8 cellular contexts compared by ENCODE assay signal in the genomic region with DNA sequence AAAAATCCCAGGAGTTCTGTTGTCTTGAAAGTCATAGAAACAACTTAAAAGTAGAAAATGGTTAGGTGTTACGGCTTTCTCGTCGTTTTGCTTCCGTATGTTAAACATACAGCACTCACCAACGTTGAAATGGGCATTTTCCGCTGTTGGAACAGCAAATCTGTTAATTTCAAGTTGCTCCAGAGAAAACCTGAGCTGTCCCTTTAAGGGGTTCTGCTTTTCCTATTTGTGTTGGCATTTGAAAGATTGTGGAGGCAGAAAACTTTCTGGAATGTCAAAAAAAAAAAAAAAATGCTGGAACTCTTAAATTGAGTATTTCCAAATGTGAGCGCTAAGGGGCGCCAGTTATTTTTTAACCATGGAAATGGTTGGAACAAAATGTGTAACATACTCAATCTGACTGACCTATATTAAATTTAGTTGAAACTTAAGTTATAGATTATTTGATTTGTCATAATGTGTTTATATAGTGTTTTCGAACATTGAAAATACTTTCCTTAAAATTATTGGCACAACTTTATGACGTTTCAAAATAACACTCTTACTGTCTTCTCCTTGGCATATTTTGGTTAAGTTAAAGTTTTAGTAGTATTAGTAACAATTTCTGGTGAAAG. TPM values are rescaled to one million over a fixed set of nuclear protein-coding genes. Genes with fewer than 3 reads are reported as not detected.
DNase-seq lines count a peak whose midpoint lies in the region; ATAC-seq, FAIRE-seq and TF ChIP-seq lines count a peak whose summit lies in the region.

No MANE protein-coding gene starts in this region.

- dilution Hi-C loops in keratinocyte (cut with MboI; ENCODE audit: extremely low pct_ligation_motif_present, low sequenced_read_pairs), result no loop called here

- H3K4me1 Mint-ChIP-seq in CD8-positive, alpha-beta memory T cell, result peaks cover 45 to 67% (median 64%) of the 10 kb centered on the region in 3 donors

- H3K27ac ChIP-seq in CD8-positive, alpha-beta memory T cell (ENCODE audit: low read depth, low read length), result peak overlapping the region; percentile 83
- H3K27ac ChIP-seq in HEK293 (ENCODE audit: extremely low read depth, low read depth, low read length) (0 out of 2 replicates have a peak overlapping the region, but pooled peaks have one; percentile 13), SJCRH30 (peak overlapping the region; percentile 73), keratinocyte (ENCODE audit: control insufficient read depth, insufficient read depth, low read length) (peak overlapping the region; percentile 90)

- H3K27me3 ChIP-seq in CD8-positive, alpha-beta memory T cell (ENCODE audit: insufficient read depth, low read length, poor library complexity, severe bottlenecking), result no peaks in the 10 kb centered on the region
- H3K27me3 ChIP-seq in SJCRH30, result no peaks in the 10 kb centered on the region
- no peaks in the 10 kb centered on the region for H3K27me3 ChIP-seq in bronchial epithelial cell (ENCODE audit: control insufficient read depth, insufficient read depth, low read length)
- H3K27me3 ChIP-seq in keratinocyte (ENCODE audit: control insufficient read depth, extremely low read depth, insufficient read depth, low read length), result no peaks in the 10 kb centered on the region

- peaks cover 65% of the 10 kb centered on the region for H3K79me2 ChIP-seq in keratinocyte (ENCODE audit: control insufficient read depth, insufficient read depth, low read length)

- H3K36me3 ChIP-seq in CD8-positive, alpha-beta memory T cell (ENCODE audit: insufficient read depth, low read length), result no peaks in the 10 kb centered on the region
- H3K36me3 ChIP-seq in HEK293 (ENCODE audit: control insufficient read depth in 2 of 2, insufficient read depth in 1 of 2, low read length in 2 of 2), result no peaks in the 10 kb centered on the region
- H3K36me3 ChIP-seq in SJCRH30, result peaks cover 4% of the 10 kb centered on the region; the same call in 1 of the 2 replicates
- H3K36me3 ChIP-seq in bronchial epithelial cell (ENCODE audit: control insufficient read depth, insufficient read depth, low read length), result no peaks in the 10 kb centered on the region
- no peaks in the 10 kb centered on the region for H3K36me3 ChIP-seq in keratinocyte (ENCODE audit: control insufficient read depth in 2 of 2, extremely low read depth in 1 of 2, insufficient read depth in 2 of 2, low read length in 2 of 2)

- H3K9me1 ChIP-seq in keratinocyte (ENCODE audit: control insufficient read depth, extremely low read depth, insufficient read depth, low read length), result no peaks in the 10 kb centered on the region

- peak overlapping the region; percentile 94 for H3K9ac ChIP-seq in keratinocyte (ENCODE audit: control insufficient read depth, extremely low read depth, insufficient read depth, low read length)

- no peak for ATAC-seq in esophagus mucosa
- no peak for ATAC-seq in GM18873 (IDR thresholded peaks at IDR 0.05; ENCODE audit: low FRiP score, unreplicated experiment)

- TF ChIP-seq CTCF in HEK293 (tag by site-specific recombination; IDR thresholded peaks at IDR 0.05) (no peak), bronchial epithelial cell (IDR thresholded peaks at IDR 0.05; ENCODE audit: insufficient read depth, low read length, severe bottlenecking) (peak; percentile 27), keratinocyte (optimal IDR thresholded peaks at IDR 0.05 in 1 of 3, IDR thresholded peaks at IDR 0.05 in 1 of 3, conservative IDR thresholded peaks at IDR 0.05 in 1 of 3; ENCODE audit: extremely low read depth in 1 of 3, insufficient read depth in 2 of 3, low read length in 3 of 3) (peak in 2 of 3 experiments; percentile 22 to 55)

- POLR2A ChIA-PET in CD8-positive, alpha-beta memory T cell (lab: Charles Lee), result interaction anchor here (0.7 to 1.0 kb wide), 2 partner anchors 8 to 11 kb away, joined by 3 read pairs; no protein-coding TSS in a partner anchor
- POLR2A ChIA-PET in HEK293 (lab: Yijun Ruan, JAX), result interaction anchor here (0.7 to 1.0 kb wide), 3 partner anchors 56 to 473 kb away, joined by 3 to 4 read pairs (median 3); no protein-coding TSS in a partner anchor

- CTCF ChIA-PET in CD8-positive, alpha-beta memory T cell (lab: Charles Lee), result interaction anchor here (1.0 to 1.4 kb wide), 8 partner anchors 9 to 145 kb away, joined by 3 to 4 read pairs (median 3); no protein-coding TSS in a partner anchor
- CTCF ChIA-PET in HEK293 (lab: Yijun Ruan, JAX), result interaction anchor here (0.6 to 2.1 kb wide), 16 partner anchors 10 to 1681 kb away, joined by 3 to 8 read pairs (median 4); no protein-coding TSS in a partner anchor

- H3K36me3 Mint-ChIP-seq in CD8-positive, alpha-beta memory T cell, result peaks cover 0 to 10% (median 0%) of the 10 kb centered on the region in 3 donors

- H3K4me3 Mint-ChIP-seq in CD8-positive, alpha-beta memory T cell, result peak overlapping the region; percentile 88 to 96 (median 93)

- H4K20me1 ChIP-seq in keratinocyte (ENCODE audit: control insufficient read depth, extremely low read depth, insufficient read depth, low read length), result peaks cover 4% of the 10 kb centered on the region

- H3K27ac Mint-ChIP-seq in CD8-positive, alpha-beta memory T cell, result peak overlapping the region; percentile 81 to 99 (median 94)

- peak overlapping the region; percentile 80 for H3K4me3 ChIP-seq in CD8-positive, alpha-beta memory T cell (ENCODE audit: low read length)
- H3K4me3 ChIP-seq in HEK293 (ENCODE audit: low read depth, low read length), result peak overlapping the region; percentile 88
- peak overlapping the region; percentile 95 for H3K4me3 ChIP-seq in SJCRH30
- H3K4me3 ChIP-seq in bronchial epithelial cell (ENCODE audit: low read depth, low read length), result peak overlapping the region; percentile 89
- H3K4me3 ChIP-seq in keratinocyte (ENCODE audit: control insufficient read depth in 2 of 3, extremely low read depth in 1 of 3, insufficient read depth in 2 of 3, low read depth in 1 of 3, low read length in 3 of 3), result peak overlapping the region; percentile 66 to 94 (median 82)

- peaks cover 37% of the 10 kb centered on the region for H3K4me1 ChIP-seq in CD8-positive, alpha-beta memory T cell (ENCODE audit: insufficient read depth, low read length)
- H3K4me1 ChIP-seq in HEK293 (ENCODE audit: control insufficient read depth, insufficient read depth, low read length), result peaks cover 27% of the 10 kb centered on the region
- H3K4me1 ChIP-seq in SJCRH30, result peaks cover 31% of the 10 kb centered on the region
- H3K4me1 ChIP-seq in keratinocyte (ENCODE audit: control insufficient read depth, extremely low read depth, insufficient read depth, low read length), result peaks cover 21% of the 10 kb centered on the region

- DNase-seq in CD8-positive, alpha-beta memory T cell, result peak in 3 of 5 donors; percentile 30 to 52 (median 44)
- peak; percentile 70 to 93 for DNase-seq in SJCRH30
- DNase-seq in bronchial epithelial cell (ENCODE audit: low read depth), result peak; percentile 82
- DNase-seq in keratinocyte (ENCODE audit: low read depth, low spot score), result no peak
- peak; percentile 26 to 34 for DNase-seq in stimulated activated CD4-positive, alpha-beta T cell treated with anti-CD3 and anti-CD28 coated beads, Interleukin-2, amount 100 ng/mL, for 48 hours

- H2AFZ ChIP-seq in keratinocyte (ENCODE audit: control insufficient read depth, low read length), result peak overlapping the region; percentile 5

- FAIRE-seq in bronchial epithelial cell (lab: Jason Lieb, UNC), result no peak
- FAIRE-seq in keratinocyte (lab: Jason Lieb, UNC), result peak; percentile 72

- H3K27me3 Mint-ChIP-seq in CD8-positive, alpha-beta memory T cell, result peaks cover 0 to 2% of the 10 kb centered on the region in 2 donors

- peak overlapping the region; percentile 97 for H3K4me2 ChIP-seq in keratinocyte (ENCODE audit: control insufficient read depth, extremely low read depth, insufficient read depth, low read depth, low read length)

- no peaks in the 10 kb centered on the region for H3K9me3 ChIP-seq in CD8-positive, alpha-beta memory T cell (ENCODE audit: low read length)
- no peaks in the 10 kb centered on the region for H3K9me3 ChIP-seq in HEK293 (ENCODE audit: control insufficient read depth, insufficient read depth, low read depth, low read length)
- H3K9me3 ChIP-seq in SJCRH30 (replicated peaks), result no peaks in the 10 kb centered on the region
- no peaks in the 10 kb centered on the region for H3K9me3 ChIP-seq in keratinocyte (ENCODE audit: control insufficient read depth, low read depth, low read length)

- H3K9me3 Mint-ChIP-seq in CD8-positive, alpha-beta memory T cell, result no peaks in the 10 kb centered on the region

TF ChIP-seq in HEK293, 187 proteins besides CTCF, POLR2A, EP300 and RAD21 (continues in another document):
- TF ChIP-seq KLF16 (tag by site-specific recombination; IDR thresholded peaks at IDR 0.05) (no peak), SP7 (tag by site-specific recombination; IDR thresholded peaks at IDR 0.05) (0 out of 2 replicates have a peak, but pooled peaks have one; percentile 37), FEZF1 (tag by site-specific recombination; IDR thresholded peaks at IDR 0.05) (no peak), PRDM1 (tag by site-specific recombination; IDR thresholded peaks at IDR 0.05) (peak; percentile 3; the same call in 1 of the 2 replicates)
- TF ChIP-seq, protein P1, sequence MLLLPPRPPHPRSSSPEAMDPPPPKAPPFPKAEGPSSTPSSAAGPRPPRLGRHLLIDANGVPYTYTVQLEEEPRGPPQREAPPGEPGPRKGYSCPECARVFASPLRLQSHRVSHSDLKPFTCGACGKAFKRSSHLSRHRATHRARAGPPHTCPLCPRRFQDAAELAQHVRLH (tag by site-specific recombination; IDR thresholded peaks at IDR 0.05), result no peak

RNA-seq across cellular contexts. Expression of a gene that starts 2.2 kb away (rescaled TPM):
- 10 to 100 TPM; 56.5 to 58.8 TPM for total RNA-seq in CD8-positive, alpha-beta memory T cell
- 27.5 TPM for polyA plus RNA-seq in CD8-positive, alpha-beta memory T cell
- total RNA-seq in SJCRH30 (2014; rRNA removed; shearing (Covaris generic)), result 224 and 254 TPM in 2 replicates
- total RNA-seq in bronchial epithelial cell (51.1 and 67.2 TPM in 2 replicates), esophagus mucosa (39.6 TPM)
- 44.7 to 82.8 TPM (median 53.3 TPM) in 3 replicates for polyA plus RNA-seq in keratinocyte
- 99.8 TPM for polyA plus RNA-seq in keratinocyte (2011; ENCODE audit: low read depth)
- 53.5 and 69.8 TPM in 2 replicates for polyA plus RNA-seq in keratinocyte (2011; cell fraction: cytosol; rRNA removed)
- 66.5 and 75.1 TPM in 2 replicates for polyA plus RNA-seq in keratinocyte (2011; cell fraction: nucleus; rRNA removed)
- polyA plus RNA-seq in keratinocyte (2012; ENCODE audit: low replicate concordance), result 38.5 and 47.5 TPM in 2 replicates
- polyA minus RNA-seq in keratinocyte, result 135 to 160 TPM (median 157 TPM) in 3 replicates
- 79.2 TPM for polyA minus RNA-seq in keratinocyte (2011; cell fraction: cytosol; rRNA and poly(A)+ RNA removed)
- 79.6 and 101 TPM in 2 replicates for polyA minus RNA-seq in keratinocyte (2011; cell fraction: nucleus; rRNA and poly(A)+ RNA removed)

Comparison
In these comparisons a context has a peak if more than half of its experiments do, and no peak if none do; other contexts are left out.
1. H3K27ac ChIP-seq: peak in every context shown above with its lines; median percentile 90 in keratinocyte; 83 in CD8-positive, alpha-beta memory T cell; 73 in SJCRH30; 13 in HEK293.